In genomic region chr4:26542996-26543395, GRCh38 we compare ENCODE assay signal across 28 cellular contexts. TPM values are rescaled to one million over a fixed set of nuclear protein-coding genes. Genes with fewer than 3 reads are reported as not detected.
"Had no signal": no experiment of that assay in that cellular context is flagged by ENCODE, and none has a peak within 500 bp of the region (broad histone marks: within the 10 kb centered on the region; RNA-seq: fewer than 3 reads in every experiment).

No MANE protein-coding gene starts in this region.

- H3K27ac Mint-ChIP-seq: immature natural killer cell; memory B cell; nephron progenitor cell; stimulated activated naive B cell treated with anti-CD40 and anti-IgM and Interleukin-4, amounts not matched to agents 10 μg/mL and 1 μg/mL and 100 μg/mL, for 72 hours; stimulated activated naive CD8-positive, alpha-beta T cell treated with anti-CD3 and anti-CD28 coated beads, Interleukin-15, amount 100 ng/mL, for 72 hours had no signal

- H3K4me3 ChIP-seq: coronary artery, esophagus muscularis mucosa, left ventricle myocardium inferior, lower lobe of right lung, psoas muscle, spleen, testis, tibial nerve had no signal

- ATAC-seq: lower lobe of right lung; psoas muscle; sciatic nerve; stimulated activated naive B cell treated with anti-CD40 and anti-IgM and Interleukin-4, amounts not matched to agents 10 μg/mL and 1 μg/mL and 100 μg/mL, for 72 hours; stimulated activated naive CD8-positive, alpha-beta T cell treated with anti-CD3 and anti-CD28 coated beads, Interleukin-15, amount 100 ng/mL, for 72 hours had no signal

- H3K27me3 ChIP-seq: esophagus muscularis mucosa, spleen, testis, tibial nerve had no signal

- H3K4me3 Mint-ChIP-seq: immature natural killer cell; memory B cell; naive B cell; nephron progenitor cell; stimulated activated naive B cell treated with anti-CD40 and anti-IgM and Interleukin-4, amounts not matched to agents 10 μg/mL and 1 μg/mL and 100 μg/mL, for 72 hours; stimulated activated naive CD8-positive, alpha-beta T cell treated with anti-CD3 and anti-CD28 coated beads, Interleukin-15, amount 100 ng/mL, for 72 hours had no signal

- H3K27ac ChIP-seq: coronary artery, epithelial cell of prostate, esophagus muscularis mucosa, left ventricle myocardium inferior, lower lobe of right lung, psoas muscle, spleen, testis, tibial nerve had no signal

- H3K36me3 ChIP-seq: esophagus muscularis mucosa, left ventricle myocardium inferior, lower lobe of right lung, spleen, tibial nerve had no signal

- H3K4me1 ChIP-seq: esophagus muscularis mucosa, left ventricle myocardium inferior, lower lobe of right lung, psoas muscle, spleen, testis, tibial nerve had no signal

- H3K4me1 Mint-ChIP-seq: immature natural killer cell; memory B cell; naive B cell; nephron progenitor cell; stimulated activated naive B cell treated with anti-CD40 and anti-IgM and Interleukin-4, amounts not matched to agents 10 μg/mL and 1 μg/mL and 100 μg/mL, for 72 hours; stimulated activated naive CD8-positive, alpha-beta T cell treated with anti-CD3 and anti-CD28 coated beads, Interleukin-15, amount 100 ng/mL, for 72 hours had no signal

- H3K9me3 ChIP-seq: testis had no signal

- FAIRE-seq: endometrium, keratinocyte had no signal

- H3K27me3 Mint-ChIP-seq: stimulated activated naive CD8-positive, alpha-beta T cell treated with anti-CD3 and anti-CD28 coated beads, Interleukin-15, amount 100 ng/mL, for 72 hours had no signal

- DNase-seq: effector CD8-positive, alpha-beta T cell; immature natural killer cell; left ventricle myocardium inferior; lower lobe of right lung; naive B cell; nephron progenitor cell; psoas muscle; retina; spleen; stimulated activated CD4-positive, alpha-beta T cell treated with anti-CD3 and anti-CD28 coated beads, Interleukin-2, amount 100 ng/mL, for 24 hours; stimulated activated CD4-positive, alpha-beta T cell treated with anti-CD3 and anti-CD28 coated beads, Interleukin-4, amount 100 ng/mL, for 4 hours; stimulated activated naive B cell treated with anti-CD40 and anti-IgM and Interleukin-4, amounts not matched to agents 10 μg/mL and 1 μg/mL and 100 μg/mL, for 72 hours; stimulated activated naive CD8-positive, alpha-beta T cell treated with anti-CD3 and anti-CD28 coated beads, Interleukin-15, amount 100 ng/mL, for 72 hours; testis had no signal

RNA-seq across cellular contexts. Expression of gene CCKAR, which starts 52.7 kb away (rescaled TPM):
- total RNA-seq: chondrocyte, dermis microvascular lymphatic vessel endothelial cell, left ventricle myocardium inferior, lower lobe of right lung, omental fat pad, psoas muscle, sciatic nerve, skeletal muscle tissue, spleen, subcutaneous adipose tissue, tibial nerve, ureter had no signal
- polyA plus RNA-seq: immature natural killer cell, keratinocyte, psoas muscle, spleen had no signal
